In genomic region chr2:241182126-241182525, GRCh38 we compare ENCODE assay signal across 9 cellular contexts.
"Had no signal": no experiment of that assay in that cellular context is flagged by ENCODE, and none has a peak within 500 bp of the region (broad histone marks: within the 10 kb centered on the region; RNA-seq: fewer than 3 reads in every experiment).

No MANE protein-coding gene starts in this region.

- H3K4me3 Mint-ChIP-seq: GM23338, H9, HFFc6 had no signal

- ATAC-seq: GM23338, HCT116 had no signal

- H3K4me3 ChIP-seq: GM23248, GM23338, HAP-1 had no signal

- H3K9me3 ChIP-seq: HAP-1 had no signal

- H2AFZ ChIP-seq: GM23248, GM23338 had no signal

- H3K4me1 ChIP-seq: HAP-1 had no signal

- H3K4me2 ChIP-seq: GM23338 had no signal

- H3K27ac Mint-ChIP-seq: GM23338, H9, HFFc6 had no signal

- H3K9me3 Mint-ChIP-seq: GM23338, H9, HFFc6 had no signal

- H3K27ac ChIP-seq: GM23248 had no signal

- DNase-seq: GM23248, GOT3, H7, H9, HCEC 1CT, HFFc6 had no signal
